13 cellular contexts compared by ENCODE assay signal in genomic region chr6:129695373-129696027, GRCh38. TPM values are rescaled to one million over a fixed set of nuclear protein-coding genes. Genes with fewer than 3 reads are reported as not detected.
DNase-seq lines count a peak whose midpoint lies in the region; ATAC-seq and TF ChIP-seq lines count a peak whose summit lies in the region.
"Had no signal": no experiment of that assay in that cellular context is flagged by ENCODE, and none has a peak within 500 bp of the region (broad histone marks: within the 10 kb centered on the region; RNA-seq: fewer than 3 reads in every experiment).

No MANE protein-coding gene starts in this region.

- H4K91ac ChIP-seq in IMR-90 (ENCODE audit: insufficient read depth, low read depth, low read length): no peak overlapping the region

- H3K27me3 Mint-ChIP-seq in Calu3 (ENCODE audit: unreplicated experiment): no peaks in the 10 kb centered on the region
- no peaks in the 10 kb centered on the region for H3K27me3 Mint-ChIP-seq in effector memory CD8-positive, alpha-beta T cell
- no peaks in the 10 kb centered on the region for H3K27me3 Mint-ChIP-seq in stimulated activated memory B cell treated with anti-CD40 and anti-IgM and Interleukin-4, amounts not matched to agents 10 μg/mL and 1 μg/mL and 100 μg/mL, for 72 hours
- no peaks in the 10 kb centered on the region for H3K27me3 Mint-ChIP-seq in glutamatergic neuron (ENCODE audit: unreplicated experiment)

- DNase-seq in Calu3 (no peak), IMR-90 (no peak), COLO829 (ENCODE audit: low spot score) (no peak), glutamatergic neuron (no peak)
- DNase-seq in effector memory CD8-positive, alpha-beta T cell: no peak
- DNase-seq: Karpas-422, testis had no signal

- H3K79me1 ChIP-seq in IMR-90 (ENCODE audit: low read depth in 1 of 2, low read length in 2 of 2): peaks cover 32 to 57% of the 10 kb centered on the region in 2 experiments; a peak in 3 of 4 replicates

- H3K4me3 Mint-ChIP-seq in Calu3 (ENCODE audit: low read depth, unreplicated experiment) (no peak overlapping the region), glutamatergic neuron (ENCODE audit: unreplicated experiment) (no peak overlapping the region)
- peak overlapping the region in 1 of 2 donors; percentile 46 for H3K4me3 Mint-ChIP-seq in effector memory CD8-positive, alpha-beta T cell
- H3K4me3 Mint-ChIP-seq in stimulated activated memory B cell treated with anti-CD40 and anti-IgM and Interleukin-4, amounts not matched to agents 10 μg/mL and 1 μg/mL and 100 μg/mL, for 72 hours: no peak overlapping the region
- H3K4me3 Mint-ChIP-seq: neural crest cell had no signal

- H3K4me1 ChIP-seq in IMR-90 (ENCODE audit: control insufficient read depth, insufficient read depth, low read length): peaks cover 11% of the 10 kb centered on the region; the same call in 1 of the 2 replicates
- H3K4me1 ChIP-seq: testis had no signal

- no peak overlapping the region for H3K4me3 ChIP-seq in IMR-90 (ENCODE audit: insufficient read depth, low read depth, low read length)
- H3K4me3 ChIP-seq: testis had no signal

- no peak overlapping the region for H3K4ac ChIP-seq in IMR-90 (ENCODE audit: low read depth, low read length)

- no peak overlapping the region for H3K23ac ChIP-seq in IMR-90 (ENCODE audit: low read depth, low read length)

- BruUV-seq in Calu3 (replicated peaks; lab: Mats Ljungman, UMichigan) (no TSS peak), IMR-90 (replicated peaks; lab: Mats Ljungman, UMichigan) (no TSS peak)

- H3K9ac ChIP-seq in IMR-90 (ENCODE audit: low read depth, low read length): no peak overlapping the region

- TF ChIP-seq POLR2A in IMR-90 (IDR thresholded peaks at IDR 0.05; ENCODE audit: low read depth, low read length): no peak

- ATAC-seq in GM21526 (IDR thresholded peaks at IDR 0.05; ENCODE audit: low FRiP score, unreplicated experiment) (peak; percentile 71), IMR-90 (ENCODE audit: low read depth) (no peak), HG03097 (IDR thresholded peaks at IDR 0.05; ENCODE audit: low FRiP score, unreplicated experiment) (no peak)
- ATAC-seq in effector memory CD8-positive, alpha-beta T cell (replicated peaks): peak; percentile 31
- ATAC-seq in stimulated activated memory B cell treated with anti-CD40 and anti-IgM and Interleukin-4, amounts not matched to agents 10 μg/mL and 1 μg/mL and 100 μg/mL, for 72 hours: no peak

- peaks cover 66% of the 10 kb centered on the region for H3K4me1 Mint-ChIP-seq in Calu3 (ENCODE audit: low read depth, unreplicated experiment)
- H3K4me1 Mint-ChIP-seq in effector memory CD8-positive, alpha-beta T cell (ENCODE audit: low read depth in 2 of 2): peaks cover 21 to 69% of the 10 kb centered on the region in 2 donors
- peaks cover 12% of the 10 kb centered on the region for H3K4me1 Mint-ChIP-seq in stimulated activated memory B cell treated with anti-CD40 and anti-IgM and Interleukin-4, amounts not matched to agents 10 μg/mL and 1 μg/mL and 100 μg/mL, for 72 hours
- H3K4me1 Mint-ChIP-seq in glutamatergic neuron (ENCODE audit: low read depth, unreplicated experiment): no peaks in the 10 kb centered on the region

- no peaks in the 10 kb centered on the region for H4K20me1 ChIP-seq in IMR-90 (ENCODE audit: insufficient read depth, low read length)

- no peak overlapping the region for H2AFZ ChIP-seq in IMR-90 (replicated peaks; ENCODE audit: low read length, poor library complexity)

- no peak overlapping the region for H2BK5ac ChIP-seq in IMR-90 (ENCODE audit: low read depth, low read length, poor library complexity, severe bottlenecking)

- dilution Hi-C loops in IMR-90 (cut with HindIII; ENCODE audit: low sequenced_read_pairs, unreplicated experiment): no loop called here

- H3K56ac ChIP-seq in IMR-90 (ENCODE audit: extremely low read depth, insufficient read depth, low read length): no peak overlapping the region

- WGBS in IMR-90 (ENCODE audit: extremely low coverage in 2 of 2, insufficient read length in 1 of 2), 2 experiments: no CpG with 5 or more reads among the region's 3 CpGs

- H2BK20ac ChIP-seq in IMR-90 (ENCODE audit: low read depth, low read length): no peak overlapping the region

- POLR2A ChIA-PET in IMR-90 (lab: Charles Lee; ENCODE audit: unreplicated experiment): no interaction called here

- in situ Hi-C loops in IMR-90 (cut with MboI; ENCODE audit: low sequenced_read_pairs): no loop called here

- H2AK9ac ChIP-seq in IMR-90 (replicated peaks; ENCODE audit: low read depth, low read length, poor library complexity): no peak overlapping the region

- H3K14ac ChIP-seq in IMR-90 (replicated peaks; ENCODE audit: low read depth, low read length): no peak overlapping the region

- 0 out of 2 replicates have a peak, but pooled peaks cover 2% of the 10 kb centered on the region for H3K9me1 ChIP-seq in IMR-90 (ENCODE audit: insufficient read depth, low read length)

- peak overlapping the region; percentile 28; the same call in 1 of the 2 replicates for H3K18ac ChIP-seq in IMR-90 (ENCODE audit: low read depth, low read length)

- no peaks in the 10 kb centered on the region for H3K9me3 Mint-ChIP-seq in Calu3 (ENCODE audit: low read depth, unreplicated experiment)
- no peaks in the 10 kb centered on the region for H3K9me3 Mint-ChIP-seq in effector memory CD8-positive, alpha-beta T cell
- no peaks in the 10 kb centered on the region for H3K9me3 Mint-ChIP-seq in stimulated activated memory B cell treated with anti-CD40 and anti-IgM and Interleukin-4, amounts not matched to agents 10 μg/mL and 1 μg/mL and 100 μg/mL, for 72 hours
- H3K9me3 Mint-ChIP-seq in glutamatergic neuron (ENCODE audit: unreplicated experiment): no peaks in the 10 kb centered on the region
- H3K9me3 Mint-ChIP-seq: neural crest cell had no signal

- TF ChIP-seq CTCF in Calu3 (IDR thresholded peaks at IDR 0.05; ENCODE audit: unreplicated experiment): no peak
- no peak for TF ChIP-seq CTCF in IMR-90 (conservative IDR thresholded peaks at IDR 0.05; ENCODE audit: low read depth, low read length)
- no peak for TF ChIP-seq CTCF in glutamatergic neuron (IDR thresholded peaks at IDR 0.05; ENCODE audit: partially characterized antibody, unreplicated experiment)

- H2AK5ac ChIP-seq in IMR-90 (ENCODE audit: low read depth, low read length): no peak overlapping the region

- H3K36me3 Mint-ChIP-seq in Calu3 (ENCODE audit: insufficient read depth, unreplicated experiment) (peaks cover 19% of the 10 kb centered on the region), glutamatergic neuron (ENCODE audit: unreplicated experiment) (no peaks in the 10 kb centered on the region)
- H3K36me3 Mint-ChIP-seq in effector memory CD8-positive, alpha-beta T cell (ENCODE audit: insufficient read depth): no peaks in the 10 kb centered on the region
- no peaks in the 10 kb centered on the region for H3K36me3 Mint-ChIP-seq in stimulated activated memory B cell treated with anti-CD40 and anti-IgM and Interleukin-4, amounts not matched to agents 10 μg/mL and 1 μg/mL and 100 μg/mL, for 72 hours

- TF ChIP-seq RAD21 in IMR-90 (IDR thresholded peaks at IDR 0.05; ENCODE audit: low read length): no peak

- H4K5ac ChIP-seq in IMR-90 (ENCODE audit: low read depth, low read length): 0 out of 2 replicates have a peak overlapping the region, but pooled peaks have one; percentile 20

- peak overlapping the region in 1 of 2 experiments; percentile 0; a peak in 1 of 4 replicates for H4K8ac ChIP-seq in IMR-90 (ENCODE audit: low read depth in 2 of 2, low read length in 2 of 2)

- intact Hi-C loops in Calu3 (cut with micrococcal nuclease; ENCODE audit: unreplicated experiment) (no loop called here), IMR-90 (cut with micrococcal nuclease) (no loop called here)

- H3K36me3 ChIP-seq in IMR-90 (ENCODE audit: control insufficient read depth, insufficient read depth, low read length): no peaks in the 10 kb centered on the region

- no peak overlapping the region for H2BK15ac ChIP-seq in IMR-90 (ENCODE audit: low read depth, low read length)

- H3K27ac Mint-ChIP-seq in Calu3 (ENCODE audit: unreplicated experiment): peak overlapping the region; percentile 42
- H3K27ac Mint-ChIP-seq in effector memory CD8-positive, alpha-beta T cell: peak overlapping the region; percentile 49 to 72
- no peak overlapping the region for H3K27ac Mint-ChIP-seq in stimulated activated memory B cell treated with anti-CD40 and anti-IgM and Interleukin-4, amounts not matched to agents 10 μg/mL and 1 μg/mL and 100 μg/mL, for 72 hours
- H3K27ac Mint-ChIP-seq in glutamatergic neuron (ENCODE audit: unreplicated experiment): no peak overlapping the region

- no peaks in the 10 kb centered on the region for H3K27me3 ChIP-seq in IMR-90 (ENCODE audit: control insufficient read depth, insufficient read depth, low read length)
- H3K27me3 ChIP-seq: testis had no signal

- peak overlapping the region; percentile 69; the same call in 1 of the 2 replicates for H3K4me2 ChIP-seq in IMR-90 (ENCODE audit: low read depth, low read length)

- no peak overlapping the region; the same call in 1 of the 2 replicates for H2BK120ac ChIP-seq in IMR-90 (ENCODE audit: low read depth, low read length)

- no peaks in the 10 kb centered on the region for H3K9me3 ChIP-seq in IMR-90 (ENCODE audit: control insufficient read depth, insufficient read depth, low read length)
- H3K9me3 ChIP-seq: testis had no signal

- CTCF ChIA-PET in Calu3 (lab: Charles Lee) (interaction anchor here (0.7 to 1.1 kb wide), 2 partner anchors 12 to 35 kb away, joined by 3 to 4 read pairs; no protein-coding TSS in a partner anchor), IMR-90 (lab: Yijun Ruan, JAX) (no interaction called here)

- no peak overlapping the region for H3K27ac ChIP-seq in IMR-90 (ENCODE audit: insufficient read depth, low read length)
- H3K27ac ChIP-seq: epithelial cell of prostate, testis, VCaP had no signal

TF ChIP-seq in IMR-90, 13 proteins besides CTCF, POLR2A, EP300 and RAD21 (continues in another document):
- TF ChIP-seq CEBPB (IDR thresholded peaks at IDR 0.05; ENCODE audit: low read depth, low read length): no peak
- no peak for TF ChIP-seq CHD1 (IDR thresholded peaks at IDR 0.05; ENCODE audit: low read depth, low read length)
- no peak for TF ChIP-seq MAZ (IDR thresholded peaks at IDR 0.05; ENCODE audit: borderline replicate concordance, low read depth, low read length)
- no peak for TF ChIP-seq ELK1 (IDR thresholded peaks at IDR 0.05; ENCODE audit: borderline replicate concordance, low read depth, low read length)

RNA-seq across cellular contexts. Expression of gene ARHGAP18, which starts 14.5 kb away (rescaled TPM):
- total RNA-seq in Calu3 (2022) (64.5 and 65.6 TPM in 2 replicates), IMR-90 (2012; rRNA removed) (17.0 and 25.0 TPM in 2 replicates), glutamatergic neuron (ENCODE audit: unreplicated experiment) (7.9 TPM)
- 5.0 and 6.2 TPM in 2 replicates for polyA plus RNA-seq in IMR-90 (2012; rRNA removed)
- polyA plus RNA-seq in IMR-90 (2012; cell fraction: cytosol; rRNA removed): 1.0 and 1.2 TPM in 2 replicates
- polyA plus RNA-seq in IMR-90 (2012; cell fraction: nucleus; rRNA removed; ENCODE audit: low replicate concordance): 0.46 and 3.5 TPM in 2 replicates

Comparison
In these comparisons a context has a peak if more than half of its experiments do, and no peak if none do; other contexts are left out.
1. H3K27ac Mint-ChIP-seq: peak in Calu3 (single experiment) and effector memory CD8-positive, alpha-beta T cell (2 of 2); none in stimulated activated memory B cell treated with anti-CD40 and anti-IgM and Interleukin-4, amounts not matched to agents 10 μg/mL and 1 μg/mL and 100 μg/mL, for 72 hours (single experiment) and glutamatergic neuron (single experiment).
2. ATAC-seq: peak in GM21526 (single experiment) and effector memory CD8-positive, alpha-beta T cell (single experiment); none in IMR-90 (single experiment), stimulated activated memory B cell treated with anti-CD40 and anti-IgM and Interleukin-4, amounts not matched to agents 10 μg/mL and 1 μg/mL and 100 μg/mL, for 72 hours (single experiment) and HG03097 (single experiment).